In genomic region chr14:57656853-57657252, GRCh38 we compare ENCODE assay signal across 18 cellular contexts.
A peak's percentile ranks its signal among the peaks of the same experiment; 100 is the strongest.
DNase-seq lines count a peak whose midpoint lies in the region; ATAC-seq, FAIRE-seq and TF ChIP-seq lines count a peak whose summit lies in the region.
"Had no signal": no experiment of that assay in that cellular context is flagged by ENCODE, and none has a peak within 500 bp of the region (broad histone marks: within the 10 kb centered on the region; RNA-seq: fewer than 3 reads in every experiment).

No MANE protein-coding gene starts in this region.

- H3K27me3 Mint-ChIP-seq in mesothelial cell of epicardium (ENCODE audit: low read depth), result peaks cover 31% of the 10 kb centered on the region
- H3K27me3 Mint-ChIP-seq: B cell; CD4-positive, alpha-beta T cell had no signal

- H3K9me3 Mint-ChIP-seq in mesothelial cell of epicardium, result no peaks in the 10 kb centered on the region
- H3K9me3 Mint-ChIP-seq: CD4-positive, alpha-beta T cell; H9 had no signal

- no peaks in the 10 kb centered on the region for H3K4me1 ChIP-seq in RWPE2 (ENCODE audit: insufficient read depth, poor library complexity, severe bottlenecking)

- peak; percentile 30; the same call in 1 of the 3 replicates for ATAC-seq in RWPE2 (ENCODE audit: low read depth)
- peak; percentile 86 for ATAC-seq in esophagus mucosa

- H3K4me3 ChIP-seq in RWPE2 (ENCODE audit: severe bottlenecking), result no peak overlapping the region

- H3K36me3 ChIP-seq in RWPE2 (ENCODE audit: low read depth), result no peaks in the 10 kb centered on the region

- H3K4me3 Mint-ChIP-seq in mesothelial cell of epicardium, result no peak overlapping the region
- H3K4me3 Mint-ChIP-seq: B cell; CD4-positive, alpha-beta T cell; H9 had no signal

- H3K36me3 Mint-ChIP-seq in mesothelial cell of epicardium, result no peaks in the 10 kb centered on the region

- H3K27me3 ChIP-seq in RWPE2 (ENCODE audit: insufficient read depth, poor library complexity, severe bottlenecking), result no peaks in the 10 kb centered on the region

- H3K9me3 ChIP-seq in RWPE2 (ENCODE audit: severe bottlenecking), result no peaks in the 10 kb centered on the region

- H3K27ac Mint-ChIP-seq in mesothelial cell of epicardium, result no peak overlapping the region
- H3K27ac Mint-ChIP-seq: B cell; CD4-positive, alpha-beta T cell; H9 had no signal

- FAIRE-seq in urothelium cell line (lab: Jason Lieb, UNC), result peak; percentile 56
- FAIRE-seq: A204.1, GM19239 had no signal

- TF ChIP-seq CTCF in RWPE2 (IDR thresholded peaks at IDR 0.05; ENCODE audit: poor library complexity, severe bottlenecking), result no peak
- TF ChIP-seq CTCF in mesothelial cell of epicardium (IDR thresholded peaks at IDR 0.05; ENCODE audit: unreplicated experiment), result no peak

- DNase-seq in HPDE6-E6E7 (ENCODE audit: extremely low spot score) (peak; percentile 32), RWPE2 (ENCODE audit: low spot score) (no peak), urothelium cell line (ENCODE audit: low spot score) (no peak), mesothelial cell of epicardium (ENCODE audit: low spot score in 2 of 2, unreplicated experiment in 2 of 2) (no peak), NAMALWA (ENCODE audit: low spot score) (no peak), MV-4-11 (lab: John Stamatoyannopoulos, UW) (no peak)
- DNase-seq: C1 segment of cervical spinal cord; Calu3; CD4-positive, alpha-beta T cell; DMS 273 treated with DMSO at 0.1 percent for 48 hours; DND-41; GF-D8; GOT3; H9 had no signal

- no peaks in the 10 kb centered on the region for H3K4me1 Mint-ChIP-seq in mesothelial cell of epicardium
- H3K4me1 Mint-ChIP-seq: B cell, H9 had no signal

- no peak overlapping the region for H3K27ac ChIP-seq in RWPE2 (ENCODE audit: poor library complexity, severe bottlenecking)
